ENCODE assay signal across 18 cellular contexts in the genomic region with DNA sequence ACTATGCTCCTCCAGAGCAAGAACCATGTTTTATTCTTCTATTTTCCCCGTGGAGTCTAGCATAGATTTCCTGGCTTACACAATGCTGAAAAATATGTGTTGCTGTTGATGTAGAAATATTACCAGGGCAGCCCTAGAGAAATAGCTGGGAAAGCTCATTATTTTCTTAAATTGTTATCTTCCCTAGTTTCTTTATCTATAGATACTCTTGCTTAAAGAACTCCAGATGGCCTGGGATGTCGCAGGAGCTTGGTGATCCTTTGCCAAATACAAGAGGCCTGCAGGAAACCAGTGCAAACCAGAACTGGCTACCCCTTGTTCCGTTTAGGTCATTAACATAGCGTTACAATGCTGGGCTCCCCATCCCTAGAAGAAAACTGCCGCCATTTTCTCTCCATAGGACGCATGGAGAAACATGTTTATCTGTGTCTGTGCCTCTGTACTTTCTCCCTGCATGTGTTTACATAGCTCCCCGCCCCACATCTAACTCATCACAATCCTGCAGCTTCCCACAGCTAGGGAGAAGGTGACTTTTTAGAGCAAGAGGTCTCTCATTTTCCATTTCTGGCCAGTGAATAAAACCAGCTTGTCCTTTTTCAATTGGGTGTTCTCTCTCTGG. TPM values are rescaled to one million over a fixed set of nuclear protein-coding genes. Genes with fewer than 3 reads are reported as not detected.
"Had no signal": no experiment of that assay in that cellular context is flagged by ENCODE, and none has a peak within 500 bp of the region (broad histone marks: within the 10 kb centered on the region; RNA-seq: fewer than 3 reads in every experiment).

No MANE protein-coding gene starts in this region.

- H3K4me3 Mint-ChIP-seq: activated CD8-positive, alpha-beta T cell treated with anti-CD3 and anti-CD28 coated beads for 36 hours; activated naive CD4-positive, alpha-beta T cell treated with anti-CD3 and anti-CD28 coated beads, Interleukin-2, amount 50 U/mL, for 24 hours; activated T-cell treated with anti-CD3 and anti-CD28 coated beads, Interleukin-2, amount 50 U/mL, for 4 hours; natural killer cell; stimulated activated effector memory CD8-positive, alpha-beta T cell treated with anti-CD3 and anti-CD28 coated beads, Interleukin-12 subunit alpha, Interleukin-12 subunit beta, amount 100 ng/mL, for 72 hours; WTC11 had no signal

- DNase-seq: activated CD4-positive, alpha-beta T cell treated with anti-CD3 and anti-CD28 coated beads for 48 hours; activated CD8-positive, alpha-beta T cell treated with anti-CD3 and anti-CD28 coated beads for 36 hours; activated effector memory CD4-positive, alpha-beta T cell treated with anti-CD3 and anti-CD28 coated beads, Interleukin-2, amount 50 U/mL, for 16 hours; activated T-cell treated with anti-CD3 and anti-CD28 coated beads, Interleukin-2, amount 50 U/mL, for 4 hours; adrenal gland; caudate nucleus; glutamatergic neuron; kidney glomerular epithelial cell; natural killer cell; occipital lobe; sigmoid colon; stimulated activated CD4-positive, alpha-beta T cell treated with anti-CD3 and anti-CD28 coated beads, Interleukin-12 subunit alpha, Interleukin-12 subunit beta, amount 100 ng/mL, for 4 hours; stimulated activated CD4-positive, alpha-beta T cell treated with anti-CD3 and anti-CD28 coated beads, Interleukin-2, amount 100 ng/mL, for 24 hours; SW 1271 had no signal

- H3K27ac Mint-ChIP-seq: activated CD8-positive, alpha-beta T cell treated with anti-CD3 and anti-CD28 coated beads for 36 hours; activated naive CD4-positive, alpha-beta T cell treated with anti-CD3 and anti-CD28 coated beads, Interleukin-2, amount 50 U/mL, for 24 hours; natural killer cell; stimulated activated effector memory CD8-positive, alpha-beta T cell treated with anti-CD3 and anti-CD28 coated beads, Interleukin-12 subunit alpha, Interleukin-12 subunit beta, amount 100 ng/mL, for 72 hours; WTC11 had no signal

- H3K9me3 Mint-ChIP-seq: activated CD8-positive, alpha-beta T cell treated with anti-CD3 and anti-CD28 coated beads for 36 hours; activated naive CD4-positive, alpha-beta T cell treated with anti-CD3 and anti-CD28 coated beads, Interleukin-2, amount 50 U/mL, for 24 hours; activated T-cell treated with anti-CD3 and anti-CD28 coated beads, Interleukin-2, amount 50 U/mL, for 4 hours; stimulated activated effector memory CD8-positive, alpha-beta T cell treated with anti-CD3 and anti-CD28 coated beads, Interleukin-12 subunit alpha, Interleukin-12 subunit beta, amount 100 ng/mL, for 72 hours; WTC11 had no signal

- H3K36me3 Mint-ChIP-seq: activated naive CD4-positive, alpha-beta T cell treated with anti-CD3 and anti-CD28 coated beads, Interleukin-2, amount 50 U/mL, for 24 hours; natural killer cell; stimulated activated effector memory CD8-positive, alpha-beta T cell treated with anti-CD3 and anti-CD28 coated beads, Interleukin-12 subunit alpha, Interleukin-12 subunit beta, amount 100 ng/mL, for 72 hours; WTC11 had no signal

- ATAC-seq: activated CD8-positive, alpha-beta T cell treated with anti-CD3 and anti-CD28 coated beads for 36 hours; activated T-cell treated with anti-CD3 and anti-CD28 coated beads, Interleukin-2, amount 50 U/mL, for 4 hours; natural killer cell; stimulated activated effector memory CD8-positive, alpha-beta T cell treated with anti-CD3 and anti-CD28 coated beads, Interleukin-12 subunit alpha, Interleukin-12 subunit beta, amount 100 ng/mL, for 72 hours; WTC11 had no signal

- H3K4me1 Mint-ChIP-seq: activated naive CD4-positive, alpha-beta T cell treated with anti-CD3 and anti-CD28 coated beads, Interleukin-2, amount 50 U/mL, for 24 hours; natural killer cell had no signal

RNA-seq across cellular contexts. Expression of a gene that starts 6.4 kb away (rescaled TPM):
- total RNA-seq: activated CD8-positive, alpha-beta T cell treated with anti-CD3 and anti-CD28 coated beads for 36 hours; T-helper 2 cell treated with Interferon-gamma antibody and Interleukin-4, amounts not matched to agents 100 ng/mL and 5 ng/mL, for 36 hours had no signal
